In the genomic region with DNA sequence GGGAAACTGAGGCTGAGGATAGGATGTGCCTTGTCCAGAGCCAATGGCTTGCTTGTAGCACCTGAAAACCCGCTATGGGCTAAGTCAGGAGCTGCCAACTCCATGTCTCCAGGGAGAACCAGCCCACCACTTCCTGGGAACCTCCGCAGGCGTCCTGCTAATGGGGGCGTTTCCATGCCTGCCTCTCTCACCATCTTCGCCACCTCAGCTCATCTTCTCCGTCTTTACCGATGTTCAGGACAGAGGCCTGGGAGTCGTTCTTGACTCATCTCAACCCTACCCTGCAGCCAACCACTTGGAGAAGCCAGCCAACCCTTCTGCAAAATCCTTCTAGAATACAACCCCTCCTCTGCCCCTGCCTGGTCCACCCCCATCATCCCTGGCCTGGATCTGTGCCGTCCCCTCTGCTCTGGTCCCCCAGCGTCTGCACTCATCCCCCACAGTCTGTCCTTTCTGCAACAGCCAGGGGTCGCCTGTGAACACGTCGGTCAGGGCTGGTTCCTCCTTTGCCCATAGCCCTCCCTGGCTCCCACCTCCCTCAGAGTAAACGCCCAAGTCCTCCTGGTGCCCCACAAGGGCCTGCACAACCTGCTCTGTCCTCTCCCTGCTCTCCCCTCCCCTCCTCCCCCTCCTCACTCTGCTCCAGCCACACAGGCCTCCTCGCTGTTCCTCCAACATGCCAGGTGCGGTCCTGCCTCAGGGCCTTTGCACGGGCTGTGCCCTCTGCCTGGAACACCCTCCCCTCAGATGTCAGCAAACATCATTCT, we compare ENCODE assay signal across 8 cellular contexts. TPM values are rescaled to one million over a fixed set of nuclear protein-coding genes. Genes with fewer than 3 reads are reported as not detected.
A peak's percentile ranks its signal among the peaks of the same experiment; 100 is the strongest.
DNase-seq lines count a peak whose midpoint lies in the region; TF ChIP-seq lines count a peak whose summit lies in the region.
"Had no signal": no experiment of that assay in that cellular context is flagged by ENCODE, and none has a peak within 500 bp of the region (broad histone marks: within the 10 kb centered on the region; RNA-seq: fewer than 3 reads in every experiment).

No MANE protein-coding gene starts in this region.

- TF ChIP-seq CTCF in brain microvascular endothelial cell (IDR thresholded peaks at IDR 0.05; ENCODE audit: low read depth, low read length, missing control alignments), result peak; percentile 35

- H3K36me3 ChIP-seq in brain microvascular endothelial cell (replicated peaks), result no peaks in the 10 kb centered on the region

- DNase-seq in NCI-H69 (lab: John Stamatoyannopoulos, UW) (peak; percentile 20), brain microvascular endothelial cell (no peak), iPS-NIHi7 (ENCODE audit: extremely low spot score) (peak; percentile 35), NOMO-1 treated with dmso at 0.1 percent for 144 hours (lab: John Stamatoyannopoulos, UW; ENCODE audit: unreplicated experiment) (no peak), NCI-H2029 treated with DMSO at 0.1 percent for 48 hours (lab: John Stamatoyannopoulos, UW) (no peak)
- DNase-seq in activated CD4-positive, alpha-beta T cell treated with anti-CD3 and anti-CD28 coated beads for 48 hours, result no peak
- DNase-seq: kidney glomerular epithelial cell had no signal

- H3K27ac ChIP-seq in brain microvascular endothelial cell, result no peak overlapping the region
- H3K27ac ChIP-seq in temporal lobe (ENCODE audit: low read depth, low read length), result peak overlapping the region; percentile 84

- in situ Hi-C loops in brain microvascular endothelial cell (cut with HindIII; ENCODE audit: low pct_ligation_motif_present, low sequenced_read_pairs), result no loop called here

- no peak overlapping the region for H3K4me3 ChIP-seq in brain microvascular endothelial cell (ENCODE audit: low read depth, low read length)

- no peaks in the 10 kb centered on the region for H3K27me3 ChIP-seq in brain microvascular endothelial cell (replicated peaks)

RNA-seq across cellular contexts. Expression of a gene that starts 31.0 kb away (rescaled TPM):
- 183 TPM for total RNA-seq in temporal lobe

Comparison
In these comparisons a context has a peak if more than half of its experiments do, and no peak if none do; other contexts are left out.
1. DNase-seq: peak in NCI-H69 (single experiment) and iPS-NIHi7 (single experiment); none in brain microvascular endothelial cell (single experiment), NOMO-1 treated with dmso at 0.1 percent for 144 hours (single experiment), activated CD4-positive, alpha-beta T cell treated with anti-CD3 and anti-CD28 coated beads for 48 hours (single experiment) and NCI-H2029 treated with DMSO at 0.1 percent for 48 hours (single experiment).